In the genomic region with DNA sequence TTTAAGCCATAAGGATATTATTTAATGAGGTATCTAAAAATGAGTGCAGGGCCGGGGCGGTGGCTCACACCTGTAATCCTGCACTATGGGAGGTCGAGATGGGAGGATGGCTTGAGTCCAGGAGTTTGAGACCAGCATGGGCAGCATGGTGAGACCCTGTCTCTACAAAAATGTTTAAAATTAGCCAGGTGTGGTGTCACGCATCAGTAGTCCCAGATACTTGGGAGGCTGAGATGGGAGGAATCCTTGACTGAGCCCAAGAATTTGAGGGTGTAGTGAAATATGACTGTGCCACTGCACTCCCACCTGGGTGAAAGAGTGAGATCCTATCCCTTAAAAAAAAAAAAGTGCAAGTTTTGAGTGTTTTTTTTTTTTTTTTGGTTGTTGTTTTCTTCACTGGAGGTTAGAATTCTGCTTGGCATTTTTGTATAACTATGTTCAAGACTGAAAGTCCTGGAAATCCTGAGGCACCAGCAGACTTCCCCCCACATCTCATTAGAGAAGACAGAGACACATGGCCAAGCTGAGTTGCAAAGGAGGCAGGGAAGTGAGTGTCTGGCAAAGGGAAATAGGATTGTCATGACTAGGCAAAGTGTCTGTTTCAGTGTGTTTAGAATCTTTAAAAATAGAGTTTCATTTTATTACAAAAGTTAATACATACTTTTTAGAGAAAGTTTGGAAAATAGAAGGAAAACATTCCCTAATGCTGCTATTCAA, we compare ENCODE assay signal across 1 cellular context.
TF ChIP-seq lines count a peak whose summit lies in the region.

No MANE protein-coding gene starts in this region.

TF ChIP-seq in IMR-90, 13 proteins besides CTCF, POLR2A, EP300 and RAD21 (continued from another document):
- no peak for TF ChIP-seq MAFK (IDR thresholded peaks at IDR 0.05; ENCODE audit: low read depth, low read length)
- TF ChIP-seq, protein P1, sequence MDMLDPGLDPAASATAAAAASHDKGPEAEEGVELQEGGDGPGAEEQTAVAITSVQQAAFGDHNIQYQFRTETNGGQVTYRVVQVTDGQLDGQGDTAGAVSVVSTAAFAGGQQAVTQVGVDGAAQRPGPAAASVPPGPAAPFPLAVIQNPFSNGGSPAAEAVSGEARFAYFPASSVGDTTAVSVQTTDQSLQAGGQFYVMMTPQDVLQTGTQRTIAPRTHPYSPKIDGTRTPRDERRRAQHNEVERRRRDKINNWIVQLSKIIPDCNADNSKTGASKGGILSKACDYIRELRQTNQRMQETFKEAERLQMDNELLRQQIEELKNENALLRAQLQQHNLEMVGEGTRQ (IDR thresholded peaks at IDR 0.05; ENCODE audit: low read depth, low read length) = no peak
- no peak for TF ChIP-seq SMC3 (IDR thresholded peaks at IDR 0.05; ENCODE audit: low read depth, low read length)
- TF ChIP-seq CEBPB (IDR thresholded peaks at IDR 0.05; ENCODE audit: low read depth, low read length) = no peak
- TF ChIP-seq ELK1 (IDR thresholded peaks at IDR 0.05; ENCODE audit: borderline replicate concordance, low read depth, low read length) = no peak
- TF ChIP-seq MAZ (IDR thresholded peaks at IDR 0.05; ENCODE audit: borderline replicate concordance, low read depth, low read length) = no peak
- no peak for TF ChIP-seq NFE2L2 (IDR thresholded peaks at IDR 0.05; ENCODE audit: low read depth, low read length)
- no peak for TF ChIP-seq BHLHE40 (IDR thresholded peaks at IDR 0.05; ENCODE audit: low read depth, low read length)
- no peak for TF ChIP-seq MXI1 (IDR thresholded peaks at IDR 0.05; ENCODE audit: borderline replicate concordance, low read depth, low read length)
